23 cellular contexts compared by ENCODE assay signal in the genomic region with DNA sequence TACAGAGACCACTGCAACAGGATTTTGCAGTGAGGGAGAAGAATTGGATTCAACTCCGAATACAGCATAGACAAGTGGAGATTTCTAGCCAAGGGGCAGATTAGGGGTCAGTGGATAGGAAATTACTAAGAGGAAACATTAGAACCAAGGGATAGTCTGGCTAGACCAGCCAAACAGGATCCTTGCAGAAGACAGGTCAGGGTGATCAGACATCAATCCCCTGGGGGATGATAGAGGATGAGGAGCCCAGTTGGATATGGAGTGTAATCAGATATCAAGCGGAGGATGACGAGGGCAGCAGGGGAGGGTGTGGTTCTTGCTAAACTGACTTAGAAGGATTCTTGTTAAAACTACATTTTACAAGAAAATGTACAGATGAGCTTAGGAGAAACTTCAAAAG.
A peak's percentile ranks its signal among the peaks of the same experiment; 100 is the strongest.
DNase-seq lines count a peak whose midpoint lies in the region; ATAC-seq and TF ChIP-seq lines count a peak whose summit lies in the region.
"Had no signal": no experiment of that assay in that cellular context is flagged by ENCODE, and none has a peak within 500 bp of the region (broad histone marks: within the 10 kb centered on the region; RNA-seq: fewer than 3 reads in every experiment).

No MANE protein-coding gene starts in this region.

- H3F3A ChIP-seq in PC-3 (ENCODE audit: low read length, unreplicated experiment) = no peaks in the 10 kb centered on the region

- H3K4me3 ChIP-seq in PC-3 (ENCODE audit: low read length) (no peak overlapping the region), brain microvascular endothelial cell (ENCODE audit: low read depth, low read length) (no peak overlapping the region)
- H3K4me3 ChIP-seq: Peyer's patch, SJCRH30 had no signal

- no peak overlapping the region for H3K9ac ChIP-seq in PC-3 (ENCODE audit: low read length)

- BruUV-seq in PC-3 (replicated peaks; lab: Mats Ljungman, UMichigan) = no TSS peak

- no peaks in the 10 kb centered on the region for H4K20me1 ChIP-seq in PC-3 (ENCODE audit: low read length)

- intact Hi-C loops in PC-3 (cut with micrococcal nuclease) = no loop called here

- TF ChIP-seq CTCF in PC-3 (conservative IDR thresholded peaks at IDR 0.05; ENCODE audit: low read depth, low read length) = no peak
- TF ChIP-seq CTCF in brain microvascular endothelial cell (IDR thresholded peaks at IDR 0.05; ENCODE audit: low read depth, low read length, missing control alignments) = no peak

- CTCF ChIA-PET in PC-3 (lab: Charles Lee) = interaction anchor here (2.4 kb wide), 1 partner anchor 36 kb away, joined by 14 read pairs; no protein-coding TSS in a partner anchor

- POLR2A ChIA-PET in PC-3 (lab: Charles Lee; ENCODE audit: unreplicated experiment) = no interaction called here

- peak; percentile 18 for DNase-seq in ELF-1 (ENCODE audit: low read depth, low spot score)
- peak; percentile 75 for DNase-seq in PC-3
- DNase-seq in brain microvascular endothelial cell = peak; percentile 65
- peak; percentile 38 for DNase-seq in left kidney (ENCODE audit: low read depth, low spot score)
- no peak for DNase-seq in SHP77 (lab: John Stamatoyannopoulos, UW)
- no peak for DNase-seq in caudate nucleus (lab: John Stamatoyannopoulos, UW)
- DNase-seq: CD4-positive, CD25-positive, alpha-beta regulatory T cell; DMS153; DND-41; H7; KG1; NCI-H1048; NCI-H1417; NCI-H1694; NCI-H2081; NCI-H2171; NCI-H226; NCI-H510A; NCI-H69; Peyer's patch; SJCRH30 had no signal

- H2AFZ ChIP-seq in PC-3 (ENCODE audit: low read length) = no peak overlapping the region

- no peaks in the 10 kb centered on the region for H3K27me3 ChIP-seq in PC-3 (ENCODE audit: low read length)
- no peaks in the 10 kb centered on the region for H3K27me3 ChIP-seq in brain microvascular endothelial cell (replicated peaks)
- H3K27me3 ChIP-seq: Peyer's patch, SJCRH30 had no signal

- H3K4me1 ChIP-seq in PC-3 (ENCODE audit: insufficient read depth, low read length) = peaks cover 20% of the 10 kb centered on the region
- H3K4me1 ChIP-seq: SJCRH30 had no signal

- ATAC-seq in PC-3 = peak; percentile 40
- no peak for ATAC-seq in esophagus mucosa
- ATAC-seq: SK-N-SH treated with all-trans-retinoic acid at 6 μM for 48 hours had no signal

- H3K27ac ChIP-seq in PC-3 (ENCODE audit: low read length) (no peak overlapping the region), brain microvascular endothelial cell (no peak overlapping the region), caudate nucleus (ENCODE audit: low read depth, low read length) (no peak overlapping the region)
- H3K27ac ChIP-seq: Peyer's patch, SJCRH30 had no signal

- no peaks in the 10 kb centered on the region for H3K36me3 ChIP-seq in PC-3 (ENCODE audit: low read depth, low read length)
- no peaks in the 10 kb centered on the region for H3K36me3 ChIP-seq in brain microvascular endothelial cell (replicated peaks)
- H3K36me3 ChIP-seq: Peyer's patch, SJCRH30 had no signal

- in situ Hi-C loops in brain microvascular endothelial cell (cut with HindIII; ENCODE audit: low pct_ligation_motif_present, low sequenced_read_pairs) = no loop called here

- peak overlapping the region; percentile 40 for H3K4me2 ChIP-seq in PC-3 (ENCODE audit: low read length)

- H3K9me2 ChIP-seq in PC-3 (replicated peaks; ENCODE audit: low read length) = no peaks in the 10 kb centered on the region

- H3K9me3 ChIP-seq in PC-3 (ENCODE audit: low read length) = no peaks in the 10 kb centered on the region
- H3K9me3 ChIP-seq: Peyer's patch, SJCRH30 had no signal

- no peaks in the 10 kb centered on the region for H3K79me2 ChIP-seq in PC-3 (ENCODE audit: low read length)

Comparison
In these comparisons a context has a peak if more than half of its experiments do, and no peak if none do; other contexts are left out.
1. DNase-seq: peak in ELF-1 (single experiment), PC-3 (single experiment), brain microvascular endothelial cell (single experiment) and left kidney (single experiment); none in SHP77 (0 of 2) and caudate nucleus (0 of 61).